ENCODE assay signal across 24 cellular contexts in the genomic region with DNA sequence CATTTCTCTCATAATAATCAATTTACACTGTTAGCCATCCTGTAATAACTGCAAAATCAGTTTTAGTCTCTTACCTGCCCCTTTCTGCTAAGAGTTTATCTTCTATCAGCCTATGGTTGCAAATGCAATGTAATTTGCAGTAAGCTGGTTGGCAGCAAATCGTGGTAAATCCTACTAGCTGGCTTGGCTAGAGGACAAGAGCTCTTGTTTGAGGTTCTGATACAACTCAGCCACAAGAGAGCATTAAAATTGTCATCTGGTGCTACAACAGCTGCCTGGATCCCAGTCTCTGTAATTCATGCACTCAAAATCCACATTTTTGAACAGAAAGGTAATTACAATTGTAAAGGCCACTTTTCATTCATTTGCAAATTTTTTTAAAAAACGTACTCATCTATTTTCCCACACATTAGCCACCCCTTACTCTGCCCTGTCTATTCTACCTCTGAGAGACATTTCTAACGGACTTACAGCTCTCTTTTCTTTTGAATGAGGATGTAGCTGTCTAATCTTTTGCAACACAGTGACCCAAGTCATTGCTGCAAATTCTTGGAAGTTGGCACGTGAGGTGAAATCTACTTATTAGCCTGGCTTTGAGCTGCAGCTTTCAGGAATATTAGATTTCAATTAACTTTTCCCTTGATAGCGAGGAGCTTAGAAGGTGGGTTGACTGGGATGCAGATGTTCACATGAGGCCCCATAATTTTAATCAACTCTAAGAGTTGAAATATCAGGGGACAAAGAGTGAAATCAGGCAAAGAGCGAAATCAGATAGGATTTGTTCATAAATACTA. TPM values are rescaled to one million over a fixed set of nuclear protein-coding genes. Genes with fewer than 3 reads are reported as not detected.
DNase-seq lines count a peak whose midpoint lies in the region; ATAC-seq, FAIRE-seq and TF ChIP-seq lines count a peak whose summit lies in the region.
"Had no signal": no experiment of that assay in that cellular context is flagged by ENCODE, and none has a peak within 500 bp of the region (broad histone marks: within the 10 kb centered on the region; RNA-seq: fewer than 3 reads in every experiment).

No MANE protein-coding gene starts in this region.

- H3K4me1 ChIP-seq in K562 (replicated peaks in 1 of 2; ENCODE audit: control insufficient read depth in 2 of 2, insufficient read depth in 2 of 2, low read length in 2 of 2) (peaks cover 7 to 31% of the 10 kb centered on the region in 2 experiments), trophoblast cell (ENCODE audit: control insufficient read depth in 1 of 2, insufficient read depth in 2 of 2, low read length in 2 of 2) (peaks cover 6 to 12% of the 10 kb centered on the region in 2 experiments)
- H3K4me1 ChIP-seq: right atrium auricular region had no signal

- FAIRE-seq in D721Med (lab: Jason Lieb, UNC), result peak; percentile 35
- FAIRE-seq in K562 (lab: Jason Lieb, UNC), result no peak
- FAIRE-seq: endometrium, GM12892 had no signal

- no peak overlapping the region for H3K23ac ChIP-seq in trophoblast cell (ENCODE audit: low read length)

- H4K20me1 ChIP-seq in K562 (replicated peaks; ENCODE audit: control insufficient read depth, insufficient read depth, low read length), result no peaks in the 10 kb centered on the region

- no peak overlapping the region for H2BK5ac ChIP-seq in trophoblast cell (ENCODE audit: low read depth, low read length, poor library complexity)

- no peak overlapping the region for H2AK5ac ChIP-seq in trophoblast cell (ENCODE audit: low read length)

- H4K12ac ChIP-seq in trophoblast cell (ENCODE audit: low read depth, low read length), result no peak overlapping the region

- BruUV-seq in K562 (replicated peaks; lab: Mats Ljungman, UMichigan), result no TSS peak

- TF ChIP-seq EP300 in K562 (IDR thresholded peaks at IDR 0.05; ENCODE audit: low read length), result no peak

- no peak overlapping the region for H3K9ac ChIP-seq in K562 (ENCODE audit: insufficient read depth in 1 of 2, low read depth in 2 of 2, low read length in 2 of 2)
- H3K9ac ChIP-seq in trophoblast cell (ENCODE audit: low read length), result no peak overlapping the region
- H3K9ac ChIP-seq: SK-N-SH had no signal

- TF ChIP-seq RAD21 in K562 (CRISPR knock-in tag; conservative IDR thresholded peaks at IDR 0.05 in 1 of 2, IDR thresholded peaks at IDR 0.05 in 1 of 2), result no peak

- DNase-seq in AG08395 (ENCODE audit: low spot score) (peak; percentile 40), D721Med (ENCODE audit: insufficient read length, low spot score) (no peak), NCI-H82 treated with DMSO at 0.1 percent for 48 hours (lab: John Stamatoyannopoulos, UW; ENCODE audit: unreplicated experiment) (peak; percentile 52), K562 (ENCODE audit: extremely low read depth in 1 of 4, low spot score in 3 of 4) (no peak), trophoblast cell (no peak), EL (no peak), COLO829 (ENCODE audit: low spot score) (no peak), H4 (ENCODE audit: low spot score) (no peak)
- DNase-seq: activated CD4-positive, CD25-positive, alpha-beta regulatory T cell treated with anti-CD3 and anti-CD28 coated beads, Interleukin-2, amount 50 U/mL, for 72 hours; activated CD8-positive, alpha-beta T cell treated with anti-CD3 and anti-CD28 coated beads for 36 hours; activated gamma-delta T cell treated with Interleukin-2 at 50 U/mL for 16 hours; activated T-cell treated with anti-CD3 and anti-CD28 coated beads, Interleukin-2, amount 50 U/mL, for 1 hour; CD4-positive, alpha-beta T cell; DMS79; left colon; natural killer cell; NCI-H187; RPMI8226; SK-N-SH; stimulated activated CD4-positive, alpha-beta T cell treated with anti-CD3 and anti-CD28 coated beads, Interleukin-4, amount 100 ng/mL, for 24 hours; stimulated activated naive CD4-positive, alpha-beta T cell treated with Interleukin-2 at 50 U/mL for 16 hours had no signal

- no peaks in the 10 kb centered on the region for H3K9me1 ChIP-seq in K562 (ENCODE audit: control insufficient read depth, insufficient read depth, low read length)

- CTCF ChIA-PET in K562 (lab: Yijun Ruan, JAX; ENCODE audit: low intra/inter-chr PET ratio), result no interaction called here

- peaks cover 7% of the 10 kb centered on the region for H3K79me1 ChIP-seq in trophoblast cell (ENCODE audit: low read length)

- no peak overlapping the region for H4K91ac ChIP-seq in trophoblast cell (ENCODE audit: low read depth, low read length)

- no peak overlapping the region for H3K18ac ChIP-seq in trophoblast cell (ENCODE audit: low read length)

- no peak overlapping the region for H4K8ac ChIP-seq in trophoblast cell (ENCODE audit: low read depth, low read length)

- H3K27me3 ChIP-seq in K562 (ENCODE audit: control insufficient read depth in 2 of 2, insufficient read depth in 2 of 2, low read length in 2 of 2) (no peaks in the 10 kb centered on the region), trophoblast cell (ENCODE audit: insufficient read depth, low read length) (no peaks in the 10 kb centered on the region)
- H3K27me3 ChIP-seq: right atrium auricular region had no signal

- no peak overlapping the region for H2BK12ac ChIP-seq in trophoblast cell (ENCODE audit: low read length)

- no peak overlapping the region for H3K4ac ChIP-seq in trophoblast cell (ENCODE audit: low read depth, low read length)

- TF ChIP-seq CTCF in D721Med (IDR thresholded peaks at IDR 0.05; ENCODE audit: insufficient read depth, missing control alignments) (no peak), K562 (IDR thresholded peaks at IDR 0.05 in 2 of 3, conservative IDR thresholded peaks at IDR 0.05 in 1 of 3; ENCODE audit: insufficient read depth in 2 of 3, low read depth in 1 of 3, low read length in 3 of 3) (no peak)

- POLR2A ChIA-PET in K562 (lab: Yijun Ruan, JAX), result interaction anchor here (0.6 to 1.5 kb wide), 2 partner anchors 108 to 434 kb away, joined by 3 to 4 read pairs; no protein-coding TSS in a partner anchor

- H3K4me3 ChIP-seq in K562, result no peak overlapping the region
- H3K4me3 ChIP-seq in trophoblast cell (ENCODE audit: low read depth, low read length), result no peak overlapping the region
- H3K4me3 ChIP-seq: right atrium auricular region had no signal

- H3K79me2 ChIP-seq in K562 (ENCODE audit: control insufficient read depth, insufficient read depth, low read length) (no peaks in the 10 kb centered on the region), trophoblast cell (ENCODE audit: control insufficient read depth, insufficient read depth, low read length, poor library complexity) (no peaks in the 10 kb centered on the region)

- no peak overlapping the region for H2BK120ac ChIP-seq in trophoblast cell (ENCODE audit: insufficient read depth, low read length, poor library complexity)

- 32% methylated on average over 6 of the region's 6 CpGs for WGBS in K562 (ENCODE audit: insufficient coverage, low coverage, missing lambda C conversion rate)
- 100% methylated on average over 1 of the region's 6 CpGs for whole genome bisulfite sequencing in trophoblast cell (ENCODE audit: extremely low coverage, insufficient coverage, insufficient read length)

- no peak overlapping the region for H3K14ac ChIP-seq in trophoblast cell (ENCODE audit: low read length)

- H3K36me3 ChIP-seq in K562 (ENCODE audit: control insufficient read depth, insufficient read depth, low read length) (no peaks in the 10 kb centered on the region), trophoblast cell (ENCODE audit: control insufficient read depth in 1 of 2, insufficient read depth in 2 of 2, low read length in 2 of 2) (no peaks in the 10 kb centered on the region)
- H3K36me3 ChIP-seq: right atrium auricular region had no signal

- intact Hi-C loops in K562 (cut with micrococcal nuclease), result loop anchor here (5.0 kb wide), 1 partner anchor 605 kb away; no protein-coding TSS in a partner anchor

- H2AFZ ChIP-seq in K562 (ENCODE audit: low read depth, low read length) (peak overlapping the region; percentile 63), trophoblast cell (ENCODE audit: insufficient read depth, low read length, poor library complexity) (no peak overlapping the region)

- H3K4me2 ChIP-seq in K562 (ENCODE audit: insufficient read depth, low read length) (no peak overlapping the region), trophoblast cell (ENCODE audit: low read length) (no peak overlapping the region)
- H3K4me2 ChIP-seq: SK-N-SH had no signal

- TF ChIP-seq POLR2A in K562 (conservative IDR thresholded peaks at IDR 0.05), result no peak

- no peak for ATAC-seq in K562
- ATAC-seq: activated CD8-positive, alpha-beta T cell treated with anti-CD3 and anti-CD28 coated beads for 36 hours; left colon; natural killer cell had no signal

- H3K27ac ChIP-seq in K562 (ENCODE audit: extremely low read depth, low read depth, low read length), result no peak overlapping the region
- no peak overlapping the region for H3K27ac ChIP-seq in trophoblast cell (ENCODE audit: low read depth, low read length)
- H3K27ac ChIP-seq: right atrium auricular region had no signal

- no peaks in the 10 kb centered on the region for H3K9me3 ChIP-seq in K562 (replicated peaks; ENCODE audit: control insufficient read depth, insufficient read depth, low read depth, low read length)
- no peaks in the 10 kb centered on the region for H3K9me3 ChIP-seq in trophoblast cell (ENCODE audit: insufficient read depth, low read depth, low read length)
- H3K9me3 ChIP-seq: right atrium auricular region, SK-N-SH had no signal

- in situ Hi-C loops in K562 (cut with MboI), result no loop called here

TF ChIP-seq in K562, 482 proteins besides CTCF, POLR2A, EP300 and RAD21 (continues in another document):
- TF ChIP-seq JUN (IDR thresholded peaks at IDR 0.05; ENCODE audit: borderline replicate concordance, low read depth, low read length) (peak; percentile 11; the same call in 1 of the 2 replicates), JUN (CRISPR knock-in tag; IDR thresholded peaks at IDR 0.05; ENCODE audit: borderline replicate concordance) (no peak)

RNA-seq across cellular contexts. Expression of gene FAM184A, which starts 53.9 kb away (rescaled TPM):
- total RNA-seq in K562 (2011; cell fraction: chromatin; rRNA removed; ENCODE audit: low replicate concordance), result 4.1 and 23.9 TPM in 2 replicates
- total RNA-seq in K562 (2011; cell fraction: nucleolus; rRNA removed), result 2.7 and 4.9 TPM in 2 replicates
- 8.4 and 13.0 TPM in 2 replicates for total RNA-seq in K562 (2011; cell fraction: nucleoplasm; rRNA removed)
- 7.8 and 8.4 TPM in 2 replicates for total RNA-seq in K562 (2014; rRNA removed)
- 16.8 and 18.7 TPM in 2 replicates for total RNA-seq in K562 (2014; rRNA removed; fragmentation: Illumina TruSeq; extraction: Trizol)
- 15.1 and 15.7 TPM in 2 replicates for total RNA-seq in K562 (2015; rRNA removed; fragmentation: Illumina TruSeq; extraction: Trizol)
- 9.5 and 13.6 TPM in 2 replicates for total RNA-seq in K562 (2021)
- polyA plus RNA-seq in K562 (2011; rRNA removed), result 10.7 and 13.1 TPM in 2 replicates
- 1.9 and 4.1 TPM in 2 replicates for polyA plus RNA-seq in K562 (2011; cell fraction: cytosol; rRNA removed)
- 13.8 and 14.7 TPM in 2 replicates for polyA plus RNA-seq in K562 (2011; cell fraction: nucleus; rRNA removed)
- 6.3 and 8.8 TPM in 2 replicates for polyA plus RNA-seq in K562 (2012)
- polyA plus RNA-seq in K562 (2014; fragmentation: Illumina TruSeq; extraction: Trizol), result 11.2 and 15.1 TPM in 2 replicates
- 1 to 10 TPM; 6.4 to 9.3 TPM for polyA plus RNA-seq in K562 (2014; fragmentation: Nextera tagmentation; extraction: Ambion mirVana)
- polyA plus RNA-seq in K562 (2014; rRNA removed), result 9.9 and 10.1 TPM in 2 replicates
- 10.7 and 12.1 TPM in 2 replicates for polyA minus RNA-seq in K562 (2011; rRNA and poly(A)+ RNA removed)
- polyA minus RNA-seq in K562 (2011; cell fraction: cytosol; rRNA and poly(A)+ RNA removed), result 3.3 and 6.6 TPM in 2 replicates
- polyA minus RNA-seq in K562 (2011; cell fraction: nucleus; rRNA and poly(A)+ RNA removed), result 13.3 and 16.1 TPM in 2 replicates
- 5.4 and 6.4 TPM in 2 replicates for polyA plus RNA-seq in trophoblast cell (2013)
- 1.4 and 2.1 TPM in 2 replicates for total RNA-seq in H4 (2014; rRNA removed; shearing (Covaris generic))

Comparison
In these comparisons a context has a peak if more than half of its experiments do, and no peak if none do; other contexts are left out.
1. DNase-seq: peak in AG08395 (single experiment) and NCI-H82 treated with DMSO at 0.1 percent for 48 hours (single experiment); none in D721Med (single experiment), K562 (0 of 4), trophoblast cell (0 of 2), EL (single experiment), COLO829 (single experiment) and H4 (single experiment).